22 cellular contexts compared by ENCODE assay signal in genomic region chr4:142598132-142598531, GRCh38.
A peak's percentile ranks its signal among the peaks of the same experiment; 100 is the strongest.
DNase-seq lines count a peak whose midpoint lies in the region; ATAC-seq and TF ChIP-seq lines count a peak whose summit lies in the region.
"Had no signal": no experiment of that assay in that cellular context is flagged by ENCODE, and none has a peak within 500 bp of the region (broad histone marks: within the 10 kb centered on the region; RNA-seq: fewer than 3 reads in every experiment).

No MANE protein-coding gene starts in this region.

- no peak for TF ChIP-seq EP300 in tibial nerve (IDR thresholded peaks at IDR 0.05)

- H3K36me3 ChIP-seq in GM23338 (ENCODE audit: insufficient read depth) = no peaks in the 10 kb centered on the region
- no peaks in the 10 kb centered on the region for H3K36me3 ChIP-seq in tibial nerve

- no peak for TF ChIP-seq POLR2A in tibial nerve (IDR thresholded peaks at IDR 0.05)

- no peaks in the 10 kb centered on the region for H3K79me2 ChIP-seq in GM23338 (replicated peaks; ENCODE audit: insufficient read depth)

- TF ChIP-seq CTCF in 22Rv1 (IDR thresholded peaks at IDR 0.05) = no peak
- no peak for TF ChIP-seq CTCF in GM23338 (conservative IDR thresholded peaks at IDR 0.05; ENCODE audit: low read depth in 2 of 2)
- no peak for TF ChIP-seq CTCF in tibial nerve (IDR thresholded peaks at IDR 0.05)

- H3K4me1 Mint-ChIP-seq in GM23338 = no peaks in the 10 kb centered on the region
- peaks cover 4% of the 10 kb centered on the region for H3K4me1 Mint-ChIP-seq in activated T-helper 17 cell treated with anti-CD3 and anti-CD28 coated beads, Interleukin-2, amount 50 U/mL, for 72 hours
- H3K4me1 Mint-ChIP-seq: B cell had no signal

- no peaks in the 10 kb centered on the region for H3K9me2 ChIP-seq in GM23338 (ENCODE audit: insufficient read depth)

- DNase-seq in GM23338 (ENCODE audit: low spot score) = no peak
- DNase-seq in iris pigment epithelial cell (ENCODE audit: low read depth) = peak; percentile 6
- no peak for DNase-seq in midbrain (lab: John Stamatoyannopoulos, UW)
- DNase-seq in tibial nerve (ENCODE audit: low spot score in 2 of 2) = no peak
- DNase-seq in T-helper 2 cell = no peak
- no peak for DNase-seq in NCI-H345 treated with DMSO at 0.1 percent for 48 hours (lab: John Stamatoyannopoulos, UW; ENCODE audit: unreplicated experiment)
- DNase-seq: DMS53, GF-D8, GOT3, NCI-H1092, NCI-H1436, NCI-H187 treated with DMSO at 0.1 percent for 48 hours, NCI-H510A treated with DMSO at 0.1 percent for 48 hours, NCI-H748 treated with DMSO at 0.1 percent for 48 hours, PC-9, RPMI8226, SHP77 had no signal

- no peak overlapping the region for H3K4me2 ChIP-seq in GM23338
- H3K4me2 ChIP-seq: A549, PC-9 had no signal

- H3K9me3 Mint-ChIP-seq in GM23338 = peaks cover 13% of the 10 kb centered on the region
- peaks cover 28% of the 10 kb centered on the region for H3K9me3 Mint-ChIP-seq in activated T-helper 17 cell treated with anti-CD3 and anti-CD28 coated beads, Interleukin-2, amount 50 U/mL, for 72 hours

- H3K27me3 ChIP-seq in GM23338 (ENCODE audit: insufficient read depth) = no peaks in the 10 kb centered on the region
- H3K27me3 ChIP-seq in tibial nerve = no peaks in the 10 kb centered on the region

- no peak overlapping the region for H3K4me3 ChIP-seq in GM23338
- H3K4me3 ChIP-seq in tibial nerve = no peak overlapping the region
- H3K4me3 ChIP-seq: A549, K562, PC-9 had no signal

- peaks cover 3% of the 10 kb centered on the region; the same call in 1 of the 3 replicates for H3K36me3 Mint-ChIP-seq in GM23338 (ENCODE audit: low read depth)
- peaks cover 81% of the 10 kb centered on the region for H3K36me3 Mint-ChIP-seq in activated T-helper 17 cell treated with anti-CD3 and anti-CD28 coated beads, Interleukin-2, amount 50 U/mL, for 72 hours (ENCODE audit: low read depth)

- H2AFZ ChIP-seq in GM23338 = peak overlapping the region; percentile 7; the same call in 1 of the 2 replicates
- H2AFZ ChIP-seq: PC-9 had no signal

- no peak for ATAC-seq in GM23338
- ATAC-seq in activated T-helper 17 cell treated with anti-CD3 and anti-CD28 coated beads, Interleukin-2, amount 50 U/mL, for 72 hours (replicated peaks) = no peak
- ATAC-seq: A549, K562 had no signal

- H3K27ac ChIP-seq in 22Rv1 (peak overlapping the region; percentile 90), GM23338 (ENCODE audit: low read depth) (no peak overlapping the region), tibial nerve (no peak overlapping the region)
- H3K27ac ChIP-seq: A549, PC-9 had no signal

- H3F3A ChIP-seq in GM23338 (replicated peaks; ENCODE audit: low read depth) = no peaks in the 10 kb centered on the region

- peaks cover 7% of the 10 kb centered on the region for H3K27me3 Mint-ChIP-seq in GM23338 (ENCODE audit: insufficient read depth, low read depth, poor library complexity)
- no peaks in the 10 kb centered on the region for H3K27me3 Mint-ChIP-seq in activated T-helper 17 cell treated with anti-CD3 and anti-CD28 coated beads, Interleukin-2, amount 50 U/mL, for 72 hours
- H3K27me3 Mint-ChIP-seq: B cell had no signal

- H3K27ac Mint-ChIP-seq in GM23338 = no peak overlapping the region
- peak overlapping the region; percentile 29 for H3K27ac Mint-ChIP-seq in activated T-helper 17 cell treated with anti-CD3 and anti-CD28 coated beads, Interleukin-2, amount 50 U/mL, for 72 hours
- H3K27ac Mint-ChIP-seq: B cell had no signal

- H3K9me3 ChIP-seq in tibial nerve = peaks cover 0 to 14% (median 5%) of the 10 kb centered on the region in 4 donors
- H3K9me3 ChIP-seq: A549 had no signal

- no peaks in the 10 kb centered on the region for H3K4me1 ChIP-seq in GM23338 (ENCODE audit: insufficient read depth)
- H3K4me1 ChIP-seq in tibial nerve = no peaks in the 10 kb centered on the region
- H3K4me1 ChIP-seq: A549 had no signal

- no peaks in the 10 kb centered on the region for H4K20me1 ChIP-seq in GM23338 (replicated peaks; ENCODE audit: insufficient read depth)

- no peak overlapping the region for H3K4me3 Mint-ChIP-seq in GM23338
- no peak overlapping the region for H3K4me3 Mint-ChIP-seq in activated T-helper 17 cell treated with anti-CD3 and anti-CD28 coated beads, Interleukin-2, amount 50 U/mL, for 72 hours
- H3K4me3 Mint-ChIP-seq: B cell had no signal

TF ChIP-seq in GM23338, 12 proteins besides CTCF, POLR2A, EP300 and RAD21:
- TF ChIP-seq EZH2phosphoT487 (IDR thresholded peaks at IDR 0.05; ENCODE audit: unreplicated experiment) (no peak), JUNB (IDR thresholded peaks at IDR 0.05; ENCODE audit: unreplicated experiment) (no peak), ZNF114 (CRISPR knock-in tag; IDR thresholded peaks at IDR 0.05) (no peak), REST (IDR thresholded peaks at IDR 0.05; ENCODE audit: unreplicated experiment) (no peak)
